ENCODE assay signal across 9 cellular contexts in the genomic region with DNA sequence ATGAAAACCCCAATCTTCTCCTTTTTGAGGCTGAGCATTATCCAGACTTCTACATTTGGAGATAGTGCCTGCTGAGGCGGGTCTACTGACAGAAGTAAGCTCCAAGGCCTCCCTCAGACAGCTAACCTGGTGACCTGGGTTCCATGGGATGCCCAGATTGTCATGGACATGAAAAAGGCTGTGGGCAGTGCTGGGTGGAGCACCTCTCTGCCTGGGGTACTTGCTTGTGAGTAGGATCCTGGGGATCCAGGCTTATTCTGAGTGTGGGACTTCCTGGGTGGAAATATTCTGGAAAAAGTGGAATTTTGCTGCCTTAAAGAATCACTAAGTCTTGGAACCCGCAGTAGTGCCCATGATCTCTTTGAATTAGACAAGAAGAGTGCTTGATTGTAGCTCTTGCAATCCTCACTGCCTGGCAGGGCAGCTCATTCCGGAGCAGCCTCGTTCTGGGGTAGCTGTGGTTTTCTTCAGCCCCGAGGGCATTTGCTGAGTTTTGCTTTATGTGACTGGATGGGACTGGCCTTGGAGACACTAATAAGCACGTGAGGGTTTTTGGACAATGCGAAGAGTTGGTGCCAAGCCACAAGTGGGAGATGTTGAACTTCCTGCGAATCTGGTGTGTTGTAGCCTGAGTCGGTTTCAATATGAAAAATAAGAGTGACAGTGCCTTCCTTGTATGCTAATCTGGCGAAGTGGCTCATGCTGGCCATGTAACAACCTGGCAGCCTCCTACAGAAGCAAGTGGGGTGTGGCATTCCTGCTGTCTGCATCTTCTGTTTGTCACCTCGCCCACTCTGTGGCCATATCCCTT. TPM values are rescaled to one million over a fixed set of nuclear protein-coding genes. Genes with fewer than 3 reads are reported as not detected.
DNase-seq lines count a peak whose midpoint lies in the region; ATAC-seq and TF ChIP-seq lines count a peak whose summit lies in the region.
"Had no signal": no experiment of that assay in that cellular context is flagged by ENCODE, and none has a peak within 500 bp of the region (broad histone marks: within the 10 kb centered on the region; RNA-seq: fewer than 3 reads in every experiment).

No MANE protein-coding gene starts in this region.

- H3K9me3 ChIP-seq in thyroid gland, result no peaks in the 10 kb centered on the region

- TF ChIP-seq POLR2A in thyroid gland (IDR thresholded peaks at IDR 0.05), result no peak

- DNase-seq in SK-MEL-5 (ENCODE audit: low read depth, low spot score) (peak; percentile 98), glomerular visceral epithelial cell (ENCODE audit: extremely low spot score) (peak; percentile 47), thyroid gland (peak; percentile 48 to 55), amniotic stem cell (lab: John Stamatoyannopoulos, UW) (no peak)
- DNase-seq in activated CD4-positive, alpha-beta T cell treated with anti-CD3 and anti-CD28 coated beads, Interleukin-2, amount 10 ng/mL, durations not matched to agents 24 days and 14 days, result no peak

- TF ChIP-seq CTCF in thyroid gland (IDR thresholded peaks at IDR 0.05), result no peak

- peak overlapping the region in 1 of 3 donors; percentile 42 for H3K27ac ChIP-seq in thyroid gland

- in situ Hi-C loops in SK-MEL-5 (cut with HindIII; ENCODE audit: low pct_unique_long_range_greater_than_20kb, low sequenced_read_pairs), result loop anchor here (25.0 kb wide), 1 partner anchor 331 kb away; no protein-coding TSS in a partner anchor

- H3K27me3 ChIP-seq in thyroid gland, result no peaks in the 10 kb centered on the region

- peaks cover 0 to 10% of the 10 kb centered on the region in 2 donors for H3K4me1 ChIP-seq in thyroid gland

- peaks cover 8% of the 10 kb centered on the region for H3K27me3 Mint-ChIP-seq in activated CD4-positive, alpha-beta T cell treated with anti-CD3 and anti-CD28 coated beads, Interleukin-2, amount 10 ng/mL, durations not matched to agents 24 days and 14 days

- no peak overlapping the region for H3K27ac Mint-ChIP-seq in activated CD4-positive, alpha-beta T cell treated with anti-CD3 and anti-CD28 coated beads, Interleukin-2, amount 10 ng/mL, durations not matched to agents 24 days and 14 days
- H3K27ac Mint-ChIP-seq: T-cell had no signal

- 25 to 42% methylated on average over 11 of the region's 11 CpGs for WGBS in thyroid gland, 2 donors

- peaks cover 3% of the 10 kb centered on the region for H3K36me3 Mint-ChIP-seq in activated CD4-positive, alpha-beta T cell treated with anti-CD3 and anti-CD28 coated beads, Interleukin-2, amount 10 ng/mL, durations not matched to agents 24 days and 14 days (ENCODE audit: low read depth)
- H3K36me3 Mint-ChIP-seq: T-cell had no signal

- no peak overlapping the region for H3K4me3 ChIP-seq in thyroid gland (replicated peaks in 1 of 3)

- no peak overlapping the region for H3K4me3 Mint-ChIP-seq in activated CD4-positive, alpha-beta T cell treated with anti-CD3 and anti-CD28 coated beads, Interleukin-2, amount 10 ng/mL, durations not matched to agents 24 days and 14 days
- H3K4me3 Mint-ChIP-seq: T-cell had no signal

- peak; percentile 72 for ATAC-seq in GM18520 (IDR thresholded peaks at IDR 0.05; ENCODE audit: unreplicated experiment)
- peak; percentile 78 for ATAC-seq in HG02981 (IDR thresholded peaks at IDR 0.05; ENCODE audit: unreplicated experiment)
- no peak for ATAC-seq in HG03025 (IDR thresholded peaks at IDR 0.05; ENCODE audit: low FRiP score, unreplicated experiment)
- ATAC-seq: T-cell had no signal

- H3K36me3 ChIP-seq in thyroid gland, result no peaks in the 10 kb centered on the region

- intact Hi-C loops in thyroid gland (cut with DNase I), result loop anchor here (5.0 to 10.0 kb wide), 2 partner anchors 193 to 341 kb away; no protein-coding TSS in a partner anchor
- intact Hi-C loops in activated CD4-positive, alpha-beta T cell treated with anti-CD3 and anti-CD28 coated beads, Interleukin-2, amount 10 ng/mL, durations not matched to agents 24 days and 14 days (cut with micrococcal nuclease), result loop anchor here (5.0 to 10.0 kb wide), 2 partner anchors 387 to 941 kb away; no protein-coding TSS in a partner anchor

- peaks cover 12% of the 10 kb centered on the region for H3K4me1 Mint-ChIP-seq in activated CD4-positive, alpha-beta T cell treated with anti-CD3 and anti-CD28 coated beads, Interleukin-2, amount 10 ng/mL, durations not matched to agents 24 days and 14 days

- no peaks in the 10 kb centered on the region for H3K9me3 Mint-ChIP-seq in activated CD4-positive, alpha-beta T cell treated with anti-CD3 and anti-CD28 coated beads, Interleukin-2, amount 10 ng/mL, durations not matched to agents 24 days and 14 days
- H3K9me3 Mint-ChIP-seq: T-cell had no signal

RNA-seq across cellular contexts. Expression of a gene that starts 28.2 kb away (rescaled TPM):
- total RNA-seq in SK-MEL-5 (2014; rRNA removed; shearing (Covaris generic)), result 15.8 and 16.7 TPM in 2 replicates
- polyA plus RNA-seq in SK-MEL-5 (2015; cell fraction: cytosol; rRNA removed), result 10.9 and 12.8 TPM in 2 replicates
- 73.6 and 79.3 TPM in 2 replicates for polyA plus RNA-seq in SK-MEL-5 (2015; cell fraction: nucleus; rRNA removed)
- total RNA-seq in thyroid gland, result 10 to 100 TPM; 11.2 to 28.8 (median 20.1) TPM
- 18.4 and 19.6 TPM in 2 replicates for total RNA-seq in activated CD4-positive, alpha-beta T cell treated with anti-CD3 and anti-CD28 coated beads, Interleukin-2, amount 10 ng/mL, durations not matched to agents 24 days and 14 days

Comparison
In these comparisons a context has a peak if more than half of its experiments do, and no peak if none do; other contexts are left out.
1. DNase-seq: peak in SK-MEL-5 (single experiment), glomerular visceral epithelial cell (single experiment) and thyroid gland (2 of 2); none in activated CD4-positive, alpha-beta T cell treated with anti-CD3 and anti-CD28 coated beads, Interleukin-2, amount 10 ng/mL, durations not matched to agents 24 days and 14 days (single experiment) and amniotic stem cell (single experiment).